In the genomic region with DNA sequence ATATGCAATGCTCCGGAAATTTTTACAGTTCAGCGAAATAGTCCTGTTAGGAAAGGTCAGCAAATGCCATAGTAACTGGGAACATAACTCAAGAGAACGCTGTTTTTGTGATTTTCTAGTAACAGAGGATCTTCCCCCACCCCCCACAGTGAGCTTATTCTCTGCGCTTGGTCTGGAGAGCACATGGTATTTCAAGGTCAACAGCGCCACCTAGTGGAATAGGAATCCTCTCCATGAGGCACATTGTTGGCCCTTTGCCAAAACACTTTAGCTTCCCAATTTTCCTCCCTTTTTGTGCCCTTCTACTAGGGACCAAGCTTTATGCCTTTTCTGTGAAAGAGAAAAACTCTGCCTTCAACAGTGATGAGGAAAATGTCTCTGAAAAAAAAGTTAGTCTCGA, we compare ENCODE assay signal across 8 cellular contexts. TPM values are rescaled to one million over a fixed set of nuclear protein-coding genes. Genes with fewer than 3 reads are reported as not detected.
DNase-seq lines count a peak whose midpoint lies in the region; ATAC-seq and TF ChIP-seq lines count a peak whose summit lies in the region.

No MANE protein-coding gene starts in this region.

- peaks cover 0 to 1% (median 0%) of the 10 kb centered on the region in 3 donors for H3K27me3 Mint-ChIP-seq in immature natural killer cell (ENCODE audit: low read depth in 3 of 3)

- no peak overlapping the region for H3K4me2 ChIP-seq in HCT116 (ENCODE audit: low read length)

- no peaks in the 10 kb centered on the region for H3K9me2 ChIP-seq in HCT116 (ENCODE audit: insufficient read depth)

- H3K4me3 ChIP-seq in HCT116 (replicated peaks in 1 of 2; ENCODE audit: low read depth in 1 of 2, low read length in 2 of 2): no peak overlapping the region
- H3K4me3 ChIP-seq in adrenal gland: no peak overlapping the region
- no peak overlapping the region for H3K4me3 ChIP-seq in lower lobe of right lung

- no peak overlapping the region for H3K27ac ChIP-seq in HCT116 (ENCODE audit: low read depth, low read length)
- no peak overlapping the region for H3K27ac ChIP-seq in adrenal gland
- no peak overlapping the region for H3K27ac ChIP-seq in lower lobe of right lung

- H3K4me3 Mint-ChIP-seq in immature natural killer cell: no peak overlapping the region

- H3K36me3 Mint-ChIP-seq in immature natural killer cell: peaks cover 0 to 4% (median 4%) of the 10 kb centered on the region in 3 donors

- peak; percentile 9 for DNase-seq in DMS114 treated with DMSO at 0.1 percent for 48 hours (lab: John Stamatoyannopoulos, UW; ENCODE audit: unreplicated experiment)
- DNase-seq in HCT116 (ENCODE audit: low read depth, low spot score): peak; percentile 46
- DNase-seq in NCI-H446 treated with DMSO at 0.1 percent for 48 hours (lab: John Stamatoyannopoulos, UW): peak; percentile 46
- DNase-seq in adrenal gland: peak; percentile 41 to 78 (median 62)
- DNase-seq in lower lobe of right lung: no peak
- no peak for DNase-seq in immature natural killer cell

- TF ChIP-seq CTCF in HCT116 (IDR thresholded peaks at IDR 0.05 in 2 of 3, conservative IDR thresholded peaks at IDR 0.05 in 1 of 3; ENCODE audit: borderline replicate concordance in 1 of 3, insufficient read depth in 1 of 3, low read depth in 2 of 3, low read length in 2 of 3) (peak in 2 of 3 experiments; percentile 58 to 73; a peak in 4 of 6 replicates), adrenal gland (IDR thresholded peaks at IDR 0.05) (peak; percentile 40 to 57 (median 48)), lower lobe of right lung (IDR thresholded peaks at IDR 0.05) (peak; percentile 47)

- BruUV-seq in HCT116 (replicated peaks; lab: Mats Ljungman, UMichigan): no TSS peak

- RAD21 ChIA-PET in HCT116 (lab: Charles Lee; ENCODE audit: low non-redundant PET in 1 of 2, low total read pairs in 2 of 2, uncharacterized antibody in 2 of 2, unreplicated experiment in 2 of 2): no interaction called here

- H3K4me1 Mint-ChIP-seq in immature natural killer cell: no peaks in the 10 kb centered on the region

- no peaks in the 10 kb centered on the region for H3K36me3 ChIP-seq in HCT116 (ENCODE audit: control insufficient read depth in 1 of 2, insufficient read depth in 2 of 2, low read length in 2 of 2)
- H3K36me3 ChIP-seq in adrenal gland (replicated peaks in 1 of 2): no peaks in the 10 kb centered on the region
- H3K36me3 ChIP-seq in lower lobe of right lung: no peaks in the 10 kb centered on the region

- H3K79me2 ChIP-seq in HCT116 (ENCODE audit: insufficient read depth, low read length): no peaks in the 10 kb centered on the region

- no peaks in the 10 kb centered on the region for H4K20me1 ChIP-seq in HCT116 (ENCODE audit: insufficient read depth)

- no peak overlapping the region for H3K27ac Mint-ChIP-seq in immature natural killer cell

- TF ChIP-seq RAD21 in HCT116 (IDR thresholded peaks at IDR 0.05; ENCODE audit: low read depth): peak; percentile 63

- peaks cover 14 to 69% (median 29%) of the 10 kb centered on the region in 6 donors for H3K9me3 Mint-ChIP-seq in immature natural killer cell

- intact Hi-C loops in HCT116 (cut with micrococcal nuclease): loop anchor here (2.0 to 10.0 kb wide), 3 partner anchors 1688 to 1881 kb away; a partner anchor contains a TSS
- intact Hi-C loops in adrenal gland (cut with DNase I): no loop called here
- intact Hi-C loops in lower lobe of right lung (cut with DNase I): no loop called here

- CTCF ChIA-PET in HCT116 (lab: Charles Lee): interaction anchor here (1.0 to 1.4 kb wide), 3 partner anchors 1688 to 1879 kb away, joined by 3 to 6 read pairs (median 4); no protein-coding TSS in a partner anchor

- peaks cover 0 to 5% of the 10 kb centered on the region in 2 experiments; a peak in 2 of 4 replicates for H3K9me3 ChIP-seq in HCT116 (ENCODE audit: control insufficient read depth in 1 of 2, insufficient read depth in 1 of 2, low read depth in 1 of 2, low read length in 2 of 2)
- no peaks in the 10 kb centered on the region for H3K9me3 ChIP-seq in adrenal gland (replicated peaks in 1 of 3)
- peaks cover 9% of the 10 kb centered on the region for H3K9me3 ChIP-seq in lower lobe of right lung

- H2AFZ ChIP-seq in HCT116 (ENCODE audit: low read depth, low read length, poor library complexity, severe bottlenecking): no peak overlapping the region

- 34 to 48% (median 40%) methylated on average over 6 of the region's 6 CpGs for WGBS in adrenal gland, 4 donors

- ATAC-seq in HCT116: peak; percentile 49; the same call in 1 of the 2 replicates
- ATAC-seq in lower lobe of right lung: peak; percentile 49 to 52
- no peak for ATAC-seq in HG02840 (IDR thresholded peaks at IDR 0.05; ENCODE audit: low FRiP score, unreplicated experiment)
- no peak for ATAC-seq in GM21786 (IDR thresholded peaks at IDR 0.05; ENCODE audit: unreplicated experiment)

- H3K9ac ChIP-seq in HCT116 (ENCODE audit: low read length): no peak overlapping the region

- POLR2A ChIA-PET in HCT116 (lab: Charles Lee): no interaction called here

- H3K27me3 ChIP-seq in HCT116 (ENCODE audit: insufficient read depth, low read length): no peaks in the 10 kb centered on the region
- H3K27me3 ChIP-seq in adrenal gland: no peaks in the 10 kb centered on the region
- H3K27me3 ChIP-seq in lower lobe of right lung (ENCODE audit: low read depth): no peaks in the 10 kb centered on the region

- TF ChIP-seq POLR2A in HCT116 (IDR thresholded peaks at IDR 0.05; ENCODE audit: borderline replicate concordance, extremely low read depth, insufficient read depth, insufficient read length) (no peak), adrenal gland (IDR thresholded peaks at IDR 0.05) (no peak)

- H3K4me1 ChIP-seq in HCT116 (ENCODE audit: control insufficient read depth in 1 of 2, insufficient read depth in 2 of 2, low read length in 2 of 2) (no peaks in the 10 kb centered on the region), adrenal gland (replicated peaks in 1 of 2) (no peaks in the 10 kb centered on the region), lower lobe of right lung (no peaks in the 10 kb centered on the region)

TF ChIP-seq in HCT116, 20 proteins besides CTCF, POLR2A, EP300 and RAD21:
- peak; percentile 43; the same call in 1 of the 2 replicates for TF ChIP-seq CBX3 (IDR thresholded peaks at IDR 0.05; ENCODE audit: low read depth)
- TF ChIP-seq SP1 (IDR thresholded peaks at IDR 0.05; ENCODE audit: low read depth): no peak

RNA-seq across cellular contexts. Expression of a gene that starts 13.2 kb away (rescaled TPM):
- total RNA-seq in HCT116 (2021; ENCODE audit: unreplicated experiment) (not detected), adrenal gland (not detected), lower lobe of right lung (not detected)
- polyA plus RNA-seq in HCT116 (2012): not detected in 2 replicates
- polyA plus RNA-seq in adrenal gland (not detected), immature natural killer cell (not detected)

RNA-seq across cellular contexts. Expression of a gene that starts 37.1 kb away (rescaled TPM):
- total RNA-seq in HCT116 (2021; ENCODE audit: unreplicated experiment) (not detected), adrenal gland (not detected), lower lobe of right lung (not detected)
- polyA plus RNA-seq in HCT116 (2012): not detected in 2 replicates
- polyA plus RNA-seq in adrenal gland (not detected), immature natural killer cell (not detected)

RNA-seq across cellular contexts. Expression of a gene that starts 43.4 kb away (rescaled TPM):
- not detected for total RNA-seq in HCT116 (2021; ENCODE audit: unreplicated experiment)
- polyA plus RNA-seq in HCT116 (2012): not detected in 2 replicates
- total RNA-seq in adrenal gland: not detected
- polyA plus RNA-seq in adrenal gland: not detected
- total RNA-seq in lower lobe of right lung: not detected
- not detected for polyA plus RNA-seq in immature natural killer cell

Comparison
In these comparisons a context has a peak if more than half of its experiments do, and no peak if none do; other contexts are left out.
1. DNase-seq: peak in DMS114 treated with DMSO at 0.1 percent for 48 hours (single experiment), HCT116 (single experiment), NCI-H446 treated with DMSO at 0.1 percent for 48 hours (single experiment) and adrenal gland (7 of 7); none in lower lobe of right lung (single experiment) and immature natural killer cell (0 of 3).
2. ATAC-seq: peak in HCT116 (single experiment) and lower lobe of right lung (2 of 2); none in HG02840 (single experiment) and GM21786 (single experiment).
3. Peak in every context shown above with its lines, with median percentiles within 50 percentile points of each other: CTCF ChIP-seq.